1 cellular context compared by ENCODE assay signal in the genomic region with DNA sequence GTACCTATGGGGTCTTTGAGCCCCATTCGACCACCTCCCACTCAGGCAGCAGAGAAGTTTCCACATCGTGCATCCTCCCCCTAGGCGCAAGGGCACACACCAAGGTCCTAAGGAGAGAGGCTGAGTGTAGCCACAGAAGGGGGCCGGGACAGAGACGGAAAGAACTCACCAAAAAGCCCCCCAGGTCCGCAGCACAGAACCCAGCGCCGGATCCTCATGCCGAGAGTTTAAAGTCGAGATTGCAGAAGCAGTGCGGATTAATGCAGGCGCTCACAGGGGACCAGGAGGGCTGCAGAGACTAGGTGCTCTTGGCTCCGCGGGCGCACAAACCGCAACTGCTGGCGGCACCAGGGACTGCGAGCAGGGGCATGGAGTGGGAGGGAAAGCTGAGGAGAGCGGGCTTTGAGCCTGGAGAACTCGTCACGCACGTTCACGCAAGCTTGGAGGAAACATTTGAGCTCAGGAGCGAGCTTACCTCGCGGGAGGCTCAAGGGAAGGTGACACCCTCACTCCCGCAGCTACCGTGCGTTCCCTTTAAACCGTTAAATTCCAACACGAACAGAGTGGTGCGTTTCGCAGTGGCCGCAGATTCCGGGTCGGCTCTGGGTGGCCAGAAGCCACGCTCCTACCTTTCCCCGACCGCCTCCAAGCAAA.
TF ChIP-seq lines count a peak whose summit lies in the region.

No MANE protein-coding gene starts in this region.

TF ChIP-seq in A549, 52 proteins besides CTCF, POLR2A, EP300 and RAD21 (continued from another document):
- TF ChIP-seq, protein P1, sequence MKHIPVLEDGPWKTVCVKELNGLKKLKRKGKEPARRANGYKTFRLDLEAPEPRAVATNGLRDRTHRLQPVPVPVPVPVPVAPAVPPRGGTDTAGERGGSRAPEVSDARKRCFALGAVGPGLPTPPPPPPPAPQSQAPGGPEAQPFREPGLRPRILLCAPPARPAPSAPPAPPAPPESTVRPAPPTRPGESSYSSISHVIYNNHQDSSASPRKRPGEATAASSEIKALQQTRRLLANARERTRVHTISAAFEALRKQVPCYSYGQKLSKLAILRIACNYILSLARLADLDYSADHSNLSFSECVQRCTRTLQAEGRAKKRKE (CRISPR knock-in tag; IDR thresholded peaks at IDR 0.05; ENCODE audit: low read depth) = no peak
- TF ChIP-seq KDM1A (IDR thresholded peaks at IDR 0.05; ENCODE audit: low read depth) (no peak), FOSB (CRISPR knock-in tag; IDR thresholded peaks at IDR 0.05) (no peak), FOXS1 (CRISPR knock-in tag; IDR thresholded peaks at IDR 0.05) (no peak), JUN (IDR thresholded peaks at IDR 0.05) (no peak), JUNB (IDR thresholded peaks at IDR 0.05) (no peak), EHF (CRISPR knock-in tag; IDR thresholded peaks at IDR 0.05) (no peak), MYC (IDR thresholded peaks at IDR 0.05; ENCODE audit: borderline replicate concordance, low read length) (no peak), ZC3H11A (IDR thresholded peaks at IDR 0.05) (no peak), PHF8 (IDR thresholded peaks at IDR 0.05; ENCODE audit: borderline replicate concordance, low read depth) (no peak), ZFP36 (IDR thresholded peaks at IDR 0.05; ENCODE audit: borderline replicate concordance, partially characterized antibody) (no peak), SMC3 (IDR thresholded peaks at IDR 0.05) (no peak), CHD4 (IDR thresholded peaks at IDR 0.05; ENCODE audit: borderline replicate concordance) (no peak), HOXB5 (CRISPR knock-in tag; IDR thresholded peaks at IDR 0.05) (no peak)
- TF ChIP-seq, protein P2, sequence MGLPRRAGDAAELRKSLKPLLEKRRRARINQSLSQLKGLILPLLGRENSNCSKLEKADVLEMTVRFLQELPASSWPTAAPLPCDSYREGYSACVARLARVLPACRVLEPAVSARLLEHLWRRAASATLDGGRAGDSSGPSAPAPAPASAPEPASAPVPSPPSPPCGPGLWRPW (IDR thresholded peaks at IDR 0.05) = no peak
TF ChIP-seq in A549: peak in this region for 0.
